In genomic region chr1:152451254-152451653, GRCh38 we compare ENCODE assay signal across 22 cellular contexts. TPM values are rescaled to one million over a fixed set of nuclear protein-coding genes. Genes with fewer than 3 reads are reported as not detected.
A peak's percentile ranks its signal among the peaks of the same experiment; 100 is the strongest.
DNase-seq lines count a peak whose midpoint lies in the region; ATAC-seq, FAIRE-seq and TF ChIP-seq lines count a peak whose summit lies in the region.
"Had no signal": no experiment of that assay in that cellular context is flagged by ENCODE, and none has a peak within 500 bp of the region (broad histone marks: within the 10 kb centered on the region; RNA-seq: fewer than 3 reads in every experiment).

No MANE protein-coding gene starts in this region.

- H3K9me1 ChIP-seq in keratinocyte (ENCODE audit: control insufficient read depth, extremely low read depth, insufficient read depth, low read length) = no peaks in the 10 kb centered on the region

- H2AFZ ChIP-seq in GM23248 (no peak overlapping the region), keratinocyte (ENCODE audit: control insufficient read depth, low read length) (no peak overlapping the region)

- H3K27me3 ChIP-seq in GM23248 (replicated peaks; ENCODE audit: insufficient read depth) (peaks cover 22% of the 10 kb centered on the region), WERI-Rb-1 (ENCODE audit: insufficient read depth, low read depth, severe bottlenecking) (peaks cover 93% of the 10 kb centered on the region), keratinocyte (ENCODE audit: control insufficient read depth, extremely low read depth, insufficient read depth, low read length) (no peaks in the 10 kb centered on the region)
- H3K27me3 ChIP-seq: pancreas had no signal

- no peak for ATAC-seq in HG03457 (IDR thresholded peaks at IDR 0.05; ENCODE audit: unreplicated experiment)
- ATAC-seq: heart left ventricle; left colon; stimulated activated memory B cell treated with anti-CD40 and anti-IgM and Interleukin-4, amounts not matched to agents 10 μg/mL and 1 μg/mL and 100 μg/mL, for 72 hours had no signal

- H3K4me1 ChIP-seq in GM23248 (ENCODE audit: insufficient read depth) (no peaks in the 10 kb centered on the region), keratinocyte (ENCODE audit: control insufficient read depth, extremely low read depth, insufficient read depth, low read length) (no peaks in the 10 kb centered on the region)
- H3K4me1 ChIP-seq: adrenal gland, heart left ventricle, pancreas had no signal

- H3K27ac ChIP-seq in C4-2B = no peak overlapping the region
- no peak overlapping the region for H3K27ac ChIP-seq in GM23248
- H3K27ac ChIP-seq in WERI-Rb-1 = no peak overlapping the region
- no peak overlapping the region for H3K27ac ChIP-seq in keratinocyte (ENCODE audit: control insufficient read depth, insufficient read depth, low read length)
- H3K27ac ChIP-seq: adrenal gland, heart left ventricle, pancreas had no signal

- DNase-seq in GM23248 (peak; percentile 39), WERI-Rb-1 (peak; percentile 52), keratinocyte (ENCODE audit: low read depth, low spot score) (no peak), germinal center (ENCODE audit: low spot score) (no peak), kidney tubule cell (ENCODE audit: low spot score) (no peak)
- DNase-seq: activated CD4-positive, alpha-beta T cell treated with anti-CD3 and anti-CD28 coated beads, Interleukin-2, amount 50 U/mL, for 1 hour; activated T-cell treated with anti-CD3 and anti-CD28 coated beads, Interleukin-2, amount 50 U/mL, for 1 hour; adrenal gland; heart left ventricle; left colon; MV-4-11; NCI-H748 treated with DMSO at 0.1 percent for 48 hours; pancreas; small intestine had no signal

- WGBS in GM23248 (ENCODE audit: low coverage in 1 of 2, low lambda C conversion rate in 2 of 2, missing lambda C conversion rate in 2 of 2), 2 experiments = 16 to 17% methylated on average over 6 of the region's 6 CpGs

- dilution Hi-C loops in keratinocyte (cut with MboI; ENCODE audit: extremely low pct_ligation_motif_present, low sequenced_read_pairs) = no loop called here

- H3K79me2 ChIP-seq in GM23248 (ENCODE audit: insufficient read depth) = no peaks in the 10 kb centered on the region
- H3K79me2 ChIP-seq in keratinocyte (ENCODE audit: control insufficient read depth, insufficient read depth, low read length) = no peaks in the 10 kb centered on the region

- H3K9me3 ChIP-seq in GM23248 (ENCODE audit: low read depth) (no peaks in the 10 kb centered on the region), WERI-Rb-1 (ENCODE audit: severe bottlenecking) (no peaks in the 10 kb centered on the region), keratinocyte (ENCODE audit: control insufficient read depth, low read depth, low read length) (no peaks in the 10 kb centered on the region)
- H3K9me3 ChIP-seq: adrenal gland, heart left ventricle, pancreas had no signal

- no peaks in the 10 kb centered on the region for H3K9me2 ChIP-seq in GM23248 (ENCODE audit: insufficient read depth)

- H3K4me3 ChIP-seq in GM23248 (no peak overlapping the region), WERI-Rb-1 (ENCODE audit: low read depth, low read length) (no peak overlapping the region), keratinocyte (ENCODE audit: control insufficient read depth in 2 of 3, extremely low read depth in 1 of 3, insufficient read depth in 2 of 3, low read depth in 1 of 3, low read length in 3 of 3) (no peak overlapping the region)
- H3K4me3 ChIP-seq: adrenal gland, heart left ventricle, pancreas had no signal

- no peaks in the 10 kb centered on the region for H4K20me1 ChIP-seq in GM23248 (ENCODE audit: insufficient read depth)
- H4K20me1 ChIP-seq in keratinocyte (ENCODE audit: control insufficient read depth, extremely low read depth, insufficient read depth, low read length) = no peaks in the 10 kb centered on the region

- in situ Hi-C loops in GM23248 (cut with MboI) = loop anchor here (10.0 kb wide), 1 partner anchor 386 kb away; no protein-coding TSS in a partner anchor

- no peaks in the 10 kb centered on the region for H3F3A ChIP-seq in GM23248 (ENCODE audit: insufficient read depth)

- H3K4me2 ChIP-seq in GM23248 (ENCODE audit: unreplicated experiment) (no peak overlapping the region), keratinocyte (ENCODE audit: control insufficient read depth, extremely low read depth, insufficient read depth, low read depth, low read length) (no peak overlapping the region)

- no peak overlapping the region for H3K9ac ChIP-seq in GM23248
- H3K9ac ChIP-seq in keratinocyte (ENCODE audit: control insufficient read depth, extremely low read depth, insufficient read depth, low read length) = no peak overlapping the region

- no peak for FAIRE-seq in keratinocyte (lab: Jason Lieb, UNC)
- FAIRE-seq: endometrium, GM19239, HTR-8/SVneo, pancreas, small intestine had no signal

- no peaks in the 10 kb centered on the region for H3K36me3 ChIP-seq in GM23248 (ENCODE audit: low read depth)
- no peaks in the 10 kb centered on the region for H3K36me3 ChIP-seq in WERI-Rb-1
- no peaks in the 10 kb centered on the region for H3K36me3 ChIP-seq in keratinocyte (ENCODE audit: control insufficient read depth in 2 of 2, extremely low read depth in 1 of 2, insufficient read depth in 2 of 2, low read length in 2 of 2)
- H3K36me3 ChIP-seq: adrenal gland, heart left ventricle, pancreas had no signal

- TF ChIP-seq CTCF in C4-2B (conservative IDR thresholded peaks at IDR 0.05) = peak; percentile 53
- TF ChIP-seq CTCF in WERI-Rb-1 (IDR thresholded peaks at IDR 0.05; ENCODE audit: low read depth, low read length) = peak; percentile 81
- peak; percentile 35 to 80 (median 41) for TF ChIP-seq CTCF in keratinocyte (optimal IDR thresholded peaks at IDR 0.05 in 1 of 3, IDR thresholded peaks at IDR 0.05 in 1 of 3, conservative IDR thresholded peaks at IDR 0.05 in 1 of 3; ENCODE audit: extremely low read depth in 1 of 3, insufficient read depth in 2 of 3, low read length in 3 of 3)

RNA-seq across cellular contexts. Expression of gene CRNN, which starts 37.2 kb away (rescaled TPM):
- total RNA-seq in GM23248 (2014; rRNA removed; shearing (Covaris generic)) = not detected in 2 replicates
- polyA plus RNA-seq in GM23248 (2016; fragmentation: Nextera tagmentation; extraction: Ambion mirVana) (not detected in 2 replicates), keratinocyte (0.04 to 0.05 TPM (median 0.05 TPM) in 3 replicates)
- polyA plus RNA-seq in keratinocyte (2011; ENCODE audit: low read depth) = 13.1 TPM
- 0.09 and 0.18 TPM in 2 replicates for polyA plus RNA-seq in keratinocyte (2011; cell fraction: cytosol; rRNA removed)
- 0.95 and 1.2 TPM in 2 replicates for polyA plus RNA-seq in keratinocyte (2011; cell fraction: nucleus; rRNA removed)
- polyA plus RNA-seq in keratinocyte (2012; ENCODE audit: low replicate concordance) = 0.13 and 4.6 TPM in 2 replicates
- not detected in 3 replicates for polyA minus RNA-seq in keratinocyte
- polyA minus RNA-seq in keratinocyte (2011; cell fraction: cytosol; rRNA and poly(A)+ RNA removed) = not detected
- polyA minus RNA-seq in keratinocyte (2011; cell fraction: nucleus; rRNA and poly(A)+ RNA removed) = 0.39 and 0.74 TPM in 2 replicates
- total RNA-seq: adrenal gland, chondrocyte, heart left ventricle, left colon, pancreas, ureter had no signal

RNA-seq across cellular contexts. Expression of gene LCE5A, which starts 59.3 kb away (rescaled TPM):
- not detected in 2 replicates for total RNA-seq in GM23248 (2014; rRNA removed; shearing (Covaris generic))
- polyA plus RNA-seq in GM23248 (2016; fragmentation: Nextera tagmentation; extraction: Ambion mirVana) = not detected in 2 replicates
- not detected in 3 replicates for polyA plus RNA-seq in keratinocyte
- polyA plus RNA-seq in keratinocyte (2011; ENCODE audit: low read depth) = not detected
- not detected in 2 replicates for polyA plus RNA-seq in keratinocyte (2011; cell fraction: cytosol; rRNA removed)
- polyA plus RNA-seq in keratinocyte (2011; cell fraction: nucleus; rRNA removed) = not detected in 2 replicates
- 1.0 TPM in 1 of 2 replicates, not detected in the other for polyA plus RNA-seq in keratinocyte (2012; ENCODE audit: low replicate concordance)
- polyA minus RNA-seq in keratinocyte = not detected in 3 replicates
- not detected for polyA minus RNA-seq in keratinocyte (2011; cell fraction: cytosol; rRNA and poly(A)+ RNA removed)
- not detected in 2 replicates for polyA minus RNA-seq in keratinocyte (2011; cell fraction: nucleus; rRNA and poly(A)+ RNA removed)
- total RNA-seq: adrenal gland, chondrocyte, heart left ventricle, left colon, pancreas, ureter had no signal
- polyA plus RNA-seq: adrenal gland, heart left ventricle, pancreas, small intestine had no signal

Comparison
In these comparisons a context has a peak if more than half of its experiments do, and no peak if none do; other contexts are left out.
1. DNase-seq: peak in GM23248 (single experiment) and WERI-Rb-1 (single experiment); none in keratinocyte (single experiment), germinal center (single experiment) and kidney tubule cell (single experiment).
2. Peak in every context shown above with its lines, with median percentiles within 50 percentile points of each other: CTCF ChIP-seq.